ENCODE assay signal across 10 cellular contexts in the genomic region with DNA sequence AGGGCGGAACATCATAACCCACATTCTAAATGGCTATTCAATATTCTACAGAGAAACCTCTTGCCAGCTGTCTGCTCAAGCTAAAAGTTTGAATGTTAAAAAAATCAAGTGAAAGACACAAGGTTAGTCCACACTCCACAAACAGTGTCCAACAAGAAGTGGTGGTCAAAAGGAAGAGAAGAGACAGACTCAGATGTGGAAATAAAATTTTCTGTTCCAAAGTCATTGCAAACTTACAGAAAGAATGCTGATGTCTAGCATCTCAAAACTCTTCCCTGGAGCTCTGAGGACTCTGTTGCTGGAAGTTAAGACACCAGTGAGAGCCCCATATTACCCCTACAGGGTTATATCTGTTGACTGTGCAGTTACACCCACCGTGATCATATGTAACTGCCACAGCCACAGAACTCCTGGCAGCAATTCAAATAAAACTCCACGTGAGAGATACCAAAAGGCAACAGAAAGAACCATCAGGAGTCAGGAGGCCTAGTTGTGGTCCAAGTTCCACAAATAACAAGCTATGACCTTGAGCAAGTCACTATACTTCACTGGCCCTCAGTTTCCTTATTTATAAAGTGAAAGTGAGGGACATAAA.
DNase-seq lines count a peak whose midpoint lies in the region; ATAC-seq and TF ChIP-seq lines count a peak whose summit lies in the region.
"Had no signal": no experiment of that assay in that cellular context is flagged by ENCODE, and none has a peak within 500 bp of the region (broad histone marks: within the 10 kb centered on the region; RNA-seq: fewer than 3 reads in every experiment).

No MANE protein-coding gene starts in this region.

- peak overlapping the region; percentile 25 for H3K27ac Mint-ChIP-seq in MCF 10A (ENCODE audit: low read depth, unreplicated experiment)
- H3K27ac Mint-ChIP-seq in WTC11 = peak overlapping the region; percentile 87; the same call in 1 of the 2 replicates
- peak overlapping the region; percentile 72 to 90 (median 84) for H3K27ac Mint-ChIP-seq in immature natural killer cell

- POLR2A ChIA-PET in MCF 10A (lab: Yijun Ruan, JAX) = interaction anchor here (0.6 to 3.4 kb wide), 11 partner anchors 10 to 233 kb away, joined by 3 to 19 read pairs (median 4); partner anchors contain the start of gene AAK1
- POLR2A ChIA-PET in WTC11 (lab: Charles Lee) = no interaction called here

- H3K27me3 ChIP-seq in breast epithelium (no peaks in the 10 kb centered on the region), Peyer's patch (no peaks in the 10 kb centered on the region)

- no peak for TF ChIP-seq CTCF in MCF 10A (IDR thresholded peaks at IDR 0.05; ENCODE audit: unreplicated experiment)
- no peak for TF ChIP-seq CTCF in breast epithelium (IDR thresholded peaks at IDR 0.05)
- TF ChIP-seq CTCF in WTC11 (IDR thresholded peaks at IDR 0.05) = no peak
- TF ChIP-seq CTCF in Peyer's patch (IDR thresholded peaks at IDR 0.05) = no peak

- no peak for TF ChIP-seq POLR2A in breast epithelium (IDR thresholded peaks at IDR 0.05)
- no peak for TF ChIP-seq POLR2A in Peyer's patch (IDR thresholded peaks at IDR 0.05)

- no TSS peak for BruUV-seq in MCF 10A (replicated peaks; lab: Mats Ljungman, UMichigan)

- intact Hi-C loops in MCF 10A (cut with micrococcal nuclease) (no loop called here), breast epithelium (cut with DNase I; ENCODE audit: low total_unique reads) (no loop called here)

- no peak overlapping the region for H3K4me3 Mint-ChIP-seq in MCF 10A (ENCODE audit: unreplicated experiment)
- H3K4me3 Mint-ChIP-seq in WTC11 = no peak overlapping the region
- peak overlapping the region; percentile 75 to 92 (median 87) for H3K4me3 Mint-ChIP-seq in immature natural killer cell

- CTCF ChIA-PET in MCF 10A (lab: Yijun Ruan, JAX) (interaction anchor here (0.7 to 3.9 kb wide), 5 partner anchors 8 to 62 kb away, joined by 3 to 20 read pairs (median 5); no protein-coding TSS in a partner anchor), WTC11 (lab: Charles Lee) (interaction anchor here (4.5 kb wide), 1 partner anchor 18 kb away, joined by 25 read pairs; no protein-coding TSS in a partner anchor)

- no peaks in the 10 kb centered on the region for H3K27me3 Mint-ChIP-seq in MCF 10A (ENCODE audit: insufficient read depth, unreplicated experiment)
- H3K27me3 Mint-ChIP-seq in WTC11 (ENCODE audit: low read depth) = no peaks in the 10 kb centered on the region
- H3K27me3 Mint-ChIP-seq in immature natural killer cell (ENCODE audit: low read depth in 3 of 3) = no peaks in the 10 kb centered on the region

- H3K36me3 Mint-ChIP-seq in MCF 10A (ENCODE audit: insufficient read depth, unreplicated experiment) (no peaks in the 10 kb centered on the region), WTC11 (no peaks in the 10 kb centered on the region), immature natural killer cell (peaks cover 0 to 5% (median 3%) of the 10 kb centered on the region in 3 donors)

- H3K4me3 ChIP-seq in breast epithelium = no peak overlapping the region
- no peak overlapping the region for H3K4me3 ChIP-seq in Peyer's patch
- H3K4me3 ChIP-seq: SK-N-MC had no signal

- H3K4me1 ChIP-seq in breast epithelium (no peaks in the 10 kb centered on the region), Peyer's patch (peaks cover 0 to 34% (median 2%) of the 10 kb centered on the region in 4 donors)

- ATAC-seq in WTC11 (no peak), GM18502 (IDR thresholded peaks at IDR 0.05; ENCODE audit: poor library complexity, unreplicated experiment) (no peak), HG03108 (IDR thresholded peaks at IDR 0.05; ENCODE audit: unreplicated experiment) (no peak)

- DNase-seq in MCF 10A (ENCODE audit: unreplicated experiment) (no peak), breast epithelium (ENCODE audit: low spot score in 2 of 2) (no peak), WTC11 (ENCODE audit: low spot score) (no peak), immature natural killer cell (peak in 1 of 3 donors; percentile 22), Peyer's patch (no peak)
- DNase-seq in effector CD8-positive, alpha-beta T cell (lab: John Stamatoyannopoulos, UW) = no peak
- DNase-seq: effector memory CD4-positive, alpha-beta T cell had no signal

- H3K9me3 Mint-ChIP-seq in MCF 10A (ENCODE audit: unreplicated experiment) (no peaks in the 10 kb centered on the region), WTC11 (no peaks in the 10 kb centered on the region), immature natural killer cell (no peaks in the 10 kb centered on the region)

- H3K27ac ChIP-seq in breast epithelium = no peak overlapping the region
- H3K27ac ChIP-seq in Peyer's patch = peak overlapping the region in 1 of 4 donors; percentile 22
- H3K27ac ChIP-seq: SK-N-MC had no signal

- H3K4me1 Mint-ChIP-seq in MCF 10A (ENCODE audit: insufficient read depth, unreplicated experiment) = peaks cover 32% of the 10 kb centered on the region
- peaks cover 42% of the 10 kb centered on the region for H3K4me1 Mint-ChIP-seq in WTC11
- H3K4me1 Mint-ChIP-seq in immature natural killer cell = peaks cover 80 to 93% of the 10 kb centered on the region in 2 donors

- H3K36me3 ChIP-seq in breast epithelium (no peaks in the 10 kb centered on the region), Peyer's patch (no peaks in the 10 kb centered on the region)

- no peaks in the 10 kb centered on the region for H3K9me3 ChIP-seq in breast epithelium
- H3K9me3 ChIP-seq in Peyer's patch = no peaks in the 10 kb centered on the region

TF ChIP-seq in WTC11, 78 proteins besides CTCF, POLR2A, EP300 and RAD21:
- TF ChIP-seq ZNF232 (CRISPR knock-in tag; IDR thresholded peaks at IDR 0.05) = no peak
- no peak for TF ChIP-seq ZNF121 (CRISPR knock-in tag; IDR thresholded peaks at IDR 0.05)
- no peak for TF ChIP-seq ZNF416 (CRISPR knock-in tag; IDR thresholded peaks at IDR 0.05)
- no peak for TF ChIP-seq CREB1 (CRISPR knock-in tag; IDR thresholded peaks at IDR 0.05)
- TF ChIP-seq AFF4 (CRISPR knock-in tag; IDR thresholded peaks at IDR 0.05; ENCODE audit: borderline replicate concordance) = no peak
- TF ChIP-seq NFATC4 (CRISPR knock-in tag; IDR thresholded peaks at IDR 0.05) = no peak
- TF ChIP-seq AR (CRISPR knock-in tag; IDR thresholded peaks at IDR 0.05) = no peak
- TF ChIP-seq PRRX2 (CRISPR knock-in tag; IDR thresholded peaks at IDR 0.05) = no peak
- TF ChIP-seq, protein P1, sequence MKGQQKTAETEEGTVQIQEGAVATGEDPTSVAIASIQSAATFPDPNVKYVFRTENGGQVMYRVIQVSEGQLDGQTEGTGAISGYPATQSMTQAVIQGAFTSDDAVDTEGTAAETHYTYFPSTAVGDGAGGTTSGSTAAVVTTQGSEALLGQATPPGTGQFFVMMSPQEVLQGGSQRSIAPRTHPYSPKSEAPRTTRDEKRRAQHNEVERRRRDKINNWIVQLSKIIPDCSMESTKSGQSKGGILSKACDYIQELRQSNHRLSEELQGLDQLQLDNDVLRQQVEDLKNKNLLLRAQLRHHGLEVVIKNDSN (CRISPR knock-in tag; IDR thresholded peaks at IDR 0.05) = no peak
- no peak for TF ChIP-seq IRF2 (CRISPR knock-in tag; IDR thresholded peaks at IDR 0.05; ENCODE audit: borderline replicate concordance, low read depth)
- TF ChIP-seq, protein P2, sequence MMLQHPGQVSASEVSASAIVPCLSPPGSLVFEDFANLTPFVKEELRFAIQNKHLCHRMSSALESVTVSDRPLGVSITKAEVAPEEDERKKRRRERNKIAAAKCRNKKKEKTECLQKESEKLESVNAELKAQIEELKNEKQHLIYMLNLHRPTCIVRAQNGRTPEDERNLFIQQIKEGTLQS (CRISPR knock-in tag; conservative IDR thresholded peaks at IDR 0.05) = no peak

Comparison
In these comparisons a context has a peak if more than half of its experiments do, and no peak if none do; other contexts are left out.
1. H3K27ac Mint-ChIP-seq: peak in every context shown above with its lines; median percentile 87 in WTC11; 84 in immature natural killer cell; 25 in MCF 10A.
2. H3K4me3 Mint-ChIP-seq: peak in immature natural killer cell (5 of 5); none in MCF 10A (single experiment) and WTC11 (single experiment).